Comparison of ENCODE assay signal across 22 cellular contexts in genomic region chr13:105471683-105472082, GRCh38. TPM values are rescaled to one million over a fixed set of nuclear protein-coding genes. Genes with fewer than 3 reads are reported as not detected.
"Had no signal": no experiment of that assay in that cellular context is flagged by ENCODE, and none has a peak within 500 bp of the region (broad histone marks: within the 10 kb centered on the region; RNA-seq: fewer than 3 reads in every experiment).

No MANE protein-coding gene starts in this region.

- H3K9me3 ChIP-seq: adrenal gland, prostate gland, right lobe of liver, tibial artery, uterus had no signal

- H3K4me1 ChIP-seq: adrenal gland, prostate gland, right lobe of liver, tibial artery, uterus had no signal

- H3K36me3 ChIP-seq: adrenal gland, prostate gland, right lobe of liver, tibial artery, uterus had no signal

- H3K36me3 Mint-ChIP-seq: activated naive CD4-positive, alpha-beta T cell treated with anti-CD3 and anti-CD28 coated beads, Interleukin-2, amount 10 ng/mL, durations not matched to agents 7 days and 5 days; natural killer cell treated with Interleukin-12 subunit alpha and Interleukin-12 subunit beta and Interleukin-15 and Interleukin-18, amount 100 ng/mL, for 72 hours; stimulated activated memory B cell treated with anti-CD40 and anti-IgM and Interleukin-4, amounts not matched to agents 10 μg/mL and 1 μg/mL and 100 μg/mL, for 72 hours had no signal

- H3K4me3 ChIP-seq: adrenal gland, prostate gland, right lobe of liver, tibial artery, uterus had no signal

- DNase-seq: activated CD4-positive, CD25-positive, alpha-beta regulatory T cell treated with anti-CD3 and anti-CD28 coated beads, Interleukin-2, amount 50 U/mL, for 72 hours; activated naive CD4-positive, alpha-beta T cell treated with anti-CD3 and anti-CD28 coated beads, Interleukin-2, amount 10 ng/mL, durations not matched to agents 7 days and 5 days; activated T-cell treated with anti-CD3 and anti-CD28 coated beads, Interleukin-2, amount 50 U/mL, for 1 hour; adrenal gland; caudate nucleus; cortex of kidney; effector CD8-positive, alpha-beta T cell; glutamatergic neuron; hypothalamus; occipital lobe; right lobe of liver; T-helper 1 cell; T1000; tibial artery; uterus had no signal

- H3K4me3 Mint-ChIP-seq: activated naive CD4-positive, alpha-beta T cell treated with anti-CD3 and anti-CD28 coated beads, Interleukin-2, amount 10 ng/mL, durations not matched to agents 7 days and 5 days; natural killer cell treated with Interleukin-12 subunit alpha and Interleukin-12 subunit beta and Interleukin-15 and Interleukin-18, amount 100 ng/mL, for 72 hours; stimulated activated memory B cell treated with anti-CD40 and anti-IgM and Interleukin-4, amounts not matched to agents 10 μg/mL and 1 μg/mL and 100 μg/mL, for 72 hours had no signal

- H3K27ac ChIP-seq: adrenal gland, prostate gland, right lobe of liver, tibial artery, uterus had no signal

- H3K27me3 ChIP-seq: adrenal gland, right lobe of liver, tibial artery, uterus had no signal

- ATAC-seq: natural killer cell treated with Interleukin-12 subunit alpha and Interleukin-12 subunit beta and Interleukin-15 and Interleukin-18, amount 100 ng/mL, for 72 hours; right lobe of liver; SK-N-SH treated with all-trans-retinoic acid at 6 μM for 48 hours; stimulated activated memory B cell treated with anti-CD40 and anti-IgM and Interleukin-4, amounts not matched to agents 10 μg/mL and 1 μg/mL and 100 μg/mL, for 72 hours had no signal

- H3K27me3 Mint-ChIP-seq: activated naive CD4-positive, alpha-beta T cell treated with anti-CD3 and anti-CD28 coated beads, Interleukin-2, amount 10 ng/mL, durations not matched to agents 7 days and 5 days; natural killer cell treated with Interleukin-12 subunit alpha and Interleukin-12 subunit beta and Interleukin-15 and Interleukin-18, amount 100 ng/mL, for 72 hours; stimulated activated memory B cell treated with anti-CD40 and anti-IgM and Interleukin-4, amounts not matched to agents 10 μg/mL and 1 μg/mL and 100 μg/mL, for 72 hours had no signal

- H3K9me3 Mint-ChIP-seq: activated naive CD4-positive, alpha-beta T cell treated with anti-CD3 and anti-CD28 coated beads, Interleukin-2, amount 10 ng/mL, durations not matched to agents 7 days and 5 days; activated T-helper 2 cell treated with anti-CD3 and anti-CD28 coated beads, Interferon-gamma antibody, Interleukin-2, Interleukin-4, amounts not matched to agents 10 μg/mL and 5 μg/mL and 100 μg/mL, durations not matched to agents 14 hours and 24 hours and 36 hours; natural killer cell treated with Interleukin-12 subunit alpha and Interleukin-12 subunit beta and Interleukin-15 and Interleukin-18, amount 100 ng/mL, for 72 hours; stimulated activated memory B cell treated with anti-CD40 and anti-IgM and Interleukin-4, amounts not matched to agents 10 μg/mL and 1 μg/mL and 100 μg/mL, for 72 hours had no signal

- H3K27ac Mint-ChIP-seq: activated naive CD4-positive, alpha-beta T cell treated with anti-CD3 and anti-CD28 coated beads, Interleukin-2, amount 10 ng/mL, durations not matched to agents 7 days and 5 days; activated T-helper 2 cell treated with anti-CD3 and anti-CD28 coated beads, Interferon-gamma antibody, Interleukin-2, Interleukin-4, amounts not matched to agents 10 μg/mL and 5 μg/mL and 100 μg/mL, durations not matched to agents 14 hours and 24 hours and 36 hours; natural killer cell treated with Interleukin-12 subunit alpha and Interleukin-12 subunit beta and Interleukin-15 and Interleukin-18, amount 100 ng/mL, for 72 hours; stimulated activated memory B cell treated with anti-CD40 and anti-IgM and Interleukin-4, amounts not matched to agents 10 μg/mL and 1 μg/mL and 100 μg/mL, for 72 hours had no signal

- H3K4me1 Mint-ChIP-seq: activated naive CD4-positive, alpha-beta T cell treated with anti-CD3 and anti-CD28 coated beads, Interleukin-2, amount 10 ng/mL, durations not matched to agents 7 days and 5 days; stimulated activated memory B cell treated with anti-CD40 and anti-IgM and Interleukin-4, amounts not matched to agents 10 μg/mL and 1 μg/mL and 100 μg/mL, for 72 hours had no signal

RNA-seq across cellular contexts. Expression of gene DAOA, which starts 5.8 kb away (rescaled TPM):
- total RNA-seq: activated T-helper 2 cell treated with anti-CD3 and anti-CD28 coated beads, Interferon-gamma antibody, Interleukin-2, Interleukin-4, amounts not matched to agents 10 μg/mL and 5 μg/mL and 100 μg/mL, durations not matched to agents 14 hours and 24 hours and 36 hours; adrenal gland; liver; mesenteric fat pad; natural killer cell treated with Interleukin-12 subunit alpha and Interleukin-12 subunit beta and Interleukin-15 and Interleukin-18, amount 100 ng/mL, for 72 hours; occipital lobe; prostate gland; right lobe of liver; uterus had no signal
